ENCODE assay signal across 15 cellular contexts in the genomic region with DNA sequence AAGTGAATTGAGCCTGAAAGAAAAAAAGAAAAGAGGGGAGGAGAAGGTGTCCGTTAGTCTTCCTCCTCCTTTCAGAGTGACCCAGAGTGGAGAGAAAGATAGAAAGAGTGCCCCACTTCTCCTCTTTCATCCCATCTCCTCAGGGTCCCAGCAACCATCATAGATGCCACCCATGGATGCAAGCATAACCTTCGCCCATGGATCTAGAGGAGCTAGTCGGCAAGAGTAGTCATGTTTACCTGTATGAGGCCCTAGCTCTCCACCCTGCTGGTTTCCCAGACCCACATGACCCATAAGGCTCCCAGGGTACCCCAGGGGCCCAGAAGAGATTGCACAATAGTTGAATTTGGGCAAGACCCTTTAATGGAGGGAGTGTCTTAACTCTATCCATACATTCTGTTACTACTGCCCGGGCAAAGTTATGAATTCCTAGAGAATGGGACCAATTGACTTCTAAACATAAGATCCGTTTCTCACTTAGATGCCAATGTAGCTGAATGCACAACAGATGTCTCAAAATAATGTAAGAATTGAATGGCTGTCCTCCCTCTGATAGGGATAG. TPM values are rescaled to one million over a fixed set of nuclear protein-coding genes. Genes with fewer than 3 reads are reported as not detected.
DNase-seq lines count a peak whose midpoint lies in the region; ATAC-seq and TF ChIP-seq lines count a peak whose summit lies in the region.
"Had no signal": no experiment of that assay in that cellular context is flagged by ENCODE, and none has a peak within 500 bp of the region (broad histone marks: within the 10 kb centered on the region; RNA-seq: fewer than 3 reads in every experiment).

No MANE protein-coding gene starts in this region.

- H2AFZ ChIP-seq in OCI-LY7 (ENCODE audit: low read length), result no peak overlapping the region

- H3K4me3 ChIP-seq in OCI-LY7 (ENCODE audit: low read depth, low read length, poor library complexity, severe bottlenecking) (no peak overlapping the region), choroid plexus epithelial cell (ENCODE audit: low read depth, low read length) (no peak overlapping the region)

- H3K4me2 ChIP-seq in OCI-LY7 (ENCODE audit: low read length), result no peak overlapping the region

- H3K4me3 Mint-ChIP-seq in effector memory CD8-positive, alpha-beta T cell, result no peak overlapping the region
- H3K4me3 Mint-ChIP-seq: CD8-positive, alpha-beta memory T cell had no signal

- CTCF ChIA-PET in HEK293T (lab: Yijun Ruan, JAX), result no interaction called here
- CTCF ChIA-PET in OCI-LY7 (lab: Charles Lee; ENCODE audit: unreplicated experiment), result no interaction called here

- no peaks in the 10 kb centered on the region for H3K4me1 ChIP-seq in OCI-LY7 (ENCODE audit: insufficient read depth, low read length, poor library complexity, severe bottlenecking)

- ATAC-seq in GM18502 (IDR thresholded peaks at IDR 0.05; ENCODE audit: poor library complexity, unreplicated experiment) (no peak), GM18873 (IDR thresholded peaks at IDR 0.05; ENCODE audit: low FRiP score, unreplicated experiment) (no peak)
- ATAC-seq in effector memory CD8-positive, alpha-beta T cell (replicated peaks), result no peak

- peak; percentile 11 for DNase-seq in HEK293T (ENCODE audit: extremely low spot score)
- DNase-seq in OCI-LY7 (ENCODE audit: low spot score), result peak; percentile 36
- DNase-seq in choroid plexus epithelial cell (ENCODE audit: low read depth), result peak; percentile 30
- peak; percentile 12 for DNase-seq in iris pigment epithelial cell (ENCODE audit: low read depth)
- DNase-seq in effector memory CD8-positive, alpha-beta T cell, result no peak
- DNase-seq: CD8-positive, alpha-beta memory T cell; DMS153; KG1; NCI-H187 treated with DMSO at 0.1 percent for 48 hours; NCI-H2171; NCI-H510A treated with DMSO at 0.1 percent for 48 hours; SIG-M5 had no signal

- H3K79me2 ChIP-seq in OCI-LY7 (ENCODE audit: insufficient read depth, low read depth, low read length), result no peaks in the 10 kb centered on the region

- intact Hi-C loops in OCI-LY7 (cut with micrococcal nuclease; ENCODE audit: unreplicated experiment), result no loop called here

- H4K20me1 ChIP-seq in OCI-LY7 (ENCODE audit: insufficient read depth, low read length), result no peaks in the 10 kb centered on the region

- peaks cover 11 to 13% of the 10 kb centered on the region in 2 donors for H3K9me3 Mint-ChIP-seq in effector memory CD8-positive, alpha-beta T cell

- peaks cover 8 to 12% of the 10 kb centered on the region in 2 donors for H3K27me3 Mint-ChIP-seq in effector memory CD8-positive, alpha-beta T cell

- H3K36me3 ChIP-seq in OCI-LY7 (ENCODE audit: insufficient read depth, low read length), result no peaks in the 10 kb centered on the region

- H3K27ac Mint-ChIP-seq in effector memory CD8-positive, alpha-beta T cell, result no peak overlapping the region
- H3K27ac Mint-ChIP-seq: CD8-positive, alpha-beta memory T cell had no signal

- H3K9me3 ChIP-seq in OCI-LY7 (ENCODE audit: low read length), result no peaks in the 10 kb centered on the region

- peaks cover 0 to 4% of the 10 kb centered on the region in 2 donors for H3K4me1 Mint-ChIP-seq in effector memory CD8-positive, alpha-beta T cell (ENCODE audit: low read depth in 2 of 2)

- no TSS peak for BruUV-seq in OCI-LY7 (replicated peaks; lab: Mats Ljungman, UMichigan)

- no peaks in the 10 kb centered on the region for H3K9me2 ChIP-seq in OCI-LY7 (ENCODE audit: insufficient read depth, low read length)

- POLR2A ChIA-PET in HEK293T (lab: Yijun Ruan, JAX), result no interaction called here
- POLR2A ChIA-PET in OCI-LY7 (lab: Charles Lee), result interaction anchor here (1.1 to 1.4 kb wide), 2 partner anchors 11 to 31 kb away, joined by 3 read pairs; no protein-coding TSS in a partner anchor

- no peaks in the 10 kb centered on the region for H3K36me3 Mint-ChIP-seq in effector memory CD8-positive, alpha-beta T cell (ENCODE audit: insufficient read depth)

- H3K27ac ChIP-seq in OCI-LY7 (ENCODE audit: low read depth, low read length, poor library complexity, severe bottlenecking), result no peak overlapping the region
- H3K27ac ChIP-seq: HL-60 had no signal

- no peak for TF ChIP-seq CTCF in OCI-LY7 (conservative IDR thresholded peaks at IDR 0.05; ENCODE audit: low read length)
- TF ChIP-seq CTCF in choroid plexus epithelial cell (conservative IDR thresholded peaks at IDR 0.05; ENCODE audit: low read depth, low read length), result no peak

TF ChIP-seq in HEK293T, 16 proteins besides CTCF, POLR2A, EP300 and RAD21:
- TF ChIP-seq ARNT (IDR thresholded peaks at IDR 0.05) (no peak), SP1 (IDR thresholded peaks at IDR 0.05) (no peak), TARDBP (IDR thresholded peaks at IDR 0.05) (no peak; the same call in 1 of the 2 replicates), ELF4 (IDR thresholded peaks at IDR 0.05) (no peak), SUZ12 (IDR thresholded peaks at IDR 0.05) (no peak), ZNF384 (IDR thresholded peaks at IDR 0.05) (no peak), L3MBTL2 (conservative IDR thresholded peaks at IDR 0.05) (no peak)
- TF ChIP-seq, protein P1, sequence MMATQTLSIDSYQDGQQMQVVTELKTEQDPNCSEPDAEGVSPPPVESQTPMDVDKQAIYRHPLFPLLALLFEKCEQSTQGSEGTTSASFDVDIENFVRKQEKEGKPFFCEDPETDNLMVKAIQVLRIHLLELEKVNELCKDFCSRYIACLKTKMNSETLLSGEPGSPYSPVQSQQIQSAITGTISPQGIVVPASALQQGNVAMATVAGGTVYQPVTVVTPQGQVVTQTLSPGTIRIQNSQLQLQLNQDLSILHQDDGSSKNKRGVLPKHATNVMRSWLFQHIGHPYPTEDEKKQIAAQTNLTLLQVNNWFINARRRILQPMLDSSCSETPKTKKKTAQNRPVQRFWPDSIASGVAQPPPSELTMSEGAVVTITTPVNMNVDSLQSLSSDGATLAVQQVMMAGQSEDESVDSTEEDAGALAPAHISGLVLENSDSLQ (IDR thresholded peaks at IDR 0.05), result no peak
TF ChIP-seq in HEK293T: peak in this region for 0.

RNA-seq across cellular contexts. Expression of gene CDCA7, which starts 56.1 kb away (rescaled TPM):
- total RNA-seq in OCI-LY7 (2014; rRNA removed; shearing (Covaris generic)), result 98.2 and 140 TPM in 2 replicates
- 170 and 193 TPM in 2 replicates for total RNA-seq in OCI-LY7 (2022)

Comparison
In these comparisons a context has a peak if more than half of its experiments do, and no peak if none do; other contexts are left out.
1. DNase-seq: peak in HEK293T (single experiment), OCI-LY7 (single experiment), choroid plexus epithelial cell (single experiment) and iris pigment epithelial cell (single experiment); none in effector memory CD8-positive, alpha-beta T cell (0 of 3).